Comparison of ENCODE assay signal across 1 cellular context in the genomic region with DNA sequence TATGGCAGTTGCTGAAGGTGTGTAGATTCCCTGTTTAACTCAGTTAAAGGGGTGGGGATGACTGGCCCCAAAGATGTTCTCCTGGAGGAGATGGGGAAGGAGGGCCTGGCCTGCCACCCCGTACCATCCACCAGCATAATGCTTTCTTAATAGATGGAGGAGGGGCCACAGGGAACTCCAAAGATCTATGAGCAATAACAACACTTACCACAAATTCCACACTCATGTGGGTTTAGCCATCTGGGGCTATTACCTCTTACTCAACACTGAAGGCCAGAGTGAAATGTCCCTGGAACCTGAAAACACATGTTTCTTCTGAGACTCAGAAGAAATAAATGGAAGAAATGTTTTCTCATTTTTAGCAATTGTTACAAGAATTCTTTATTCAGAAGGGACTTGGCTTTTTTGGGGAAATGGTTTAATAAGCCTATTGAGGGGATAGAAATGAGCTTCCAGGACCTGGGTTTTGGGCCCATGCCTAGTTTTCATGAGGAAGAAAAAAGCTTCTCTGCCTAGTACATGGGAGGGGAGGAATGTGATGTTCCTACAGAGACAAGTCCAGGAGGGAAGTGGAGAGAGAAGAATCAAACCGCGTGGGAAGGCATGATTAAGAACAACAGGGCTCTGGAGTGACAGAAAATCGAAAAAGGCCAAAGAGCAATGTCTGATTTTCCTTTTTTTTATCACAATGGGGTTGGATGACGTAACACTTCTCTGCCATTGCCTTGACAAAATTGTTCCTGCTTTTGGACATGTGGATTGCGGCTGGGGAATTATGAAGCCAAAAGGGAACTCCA.
TF ChIP-seq lines count a peak whose summit lies in the region.

No MANE protein-coding gene starts in this region.

TF ChIP-seq in H1, 55 proteins besides CTCF, POLR2A, EP300 and RAD21 (continued from another document):
- TF ChIP-seq, protein P1, sequence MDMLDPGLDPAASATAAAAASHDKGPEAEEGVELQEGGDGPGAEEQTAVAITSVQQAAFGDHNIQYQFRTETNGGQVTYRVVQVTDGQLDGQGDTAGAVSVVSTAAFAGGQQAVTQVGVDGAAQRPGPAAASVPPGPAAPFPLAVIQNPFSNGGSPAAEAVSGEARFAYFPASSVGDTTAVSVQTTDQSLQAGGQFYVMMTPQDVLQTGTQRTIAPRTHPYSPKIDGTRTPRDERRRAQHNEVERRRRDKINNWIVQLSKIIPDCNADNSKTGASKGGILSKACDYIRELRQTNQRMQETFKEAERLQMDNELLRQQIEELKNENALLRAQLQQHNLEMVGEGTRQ (IDR thresholded peaks at IDR 0.05; ENCODE audit: low read length), result no peak
- TF ChIP-seq ASH2L (IDR thresholded peaks at IDR 0.05; ENCODE audit: low read length) (no peak), BACH1 (IDR thresholded peaks at IDR 0.05; ENCODE audit: low read length) (no peak), KDM1A (IDR thresholded peaks at IDR 0.05; ENCODE audit: borderline replicate concordance, low read length) (no peak), CBX5 (IDR thresholded peaks at IDR 0.05; ENCODE audit: low read depth, low read length) (no peak), JUND (IDR thresholded peaks at IDR 0.05; ENCODE audit: low read length) (no peak), CBX8 (IDR thresholded peaks at IDR 0.05; ENCODE audit: borderline replicate concordance, low read depth, low read length) (no peak), TAF7 (optimal IDR thresholded peaks at IDR 0.05; ENCODE audit: borderline replicate concordance, low read depth, low read length) (no peak), MAFK (IDR thresholded peaks at IDR 0.05; ENCODE audit: low read depth, low read length) (no peak), RXRA (IDR thresholded peaks at IDR 0.05; ENCODE audit: insufficient read depth, low read depth, low read length) (no peak)
- TF ChIP-seq, protein P2, sequence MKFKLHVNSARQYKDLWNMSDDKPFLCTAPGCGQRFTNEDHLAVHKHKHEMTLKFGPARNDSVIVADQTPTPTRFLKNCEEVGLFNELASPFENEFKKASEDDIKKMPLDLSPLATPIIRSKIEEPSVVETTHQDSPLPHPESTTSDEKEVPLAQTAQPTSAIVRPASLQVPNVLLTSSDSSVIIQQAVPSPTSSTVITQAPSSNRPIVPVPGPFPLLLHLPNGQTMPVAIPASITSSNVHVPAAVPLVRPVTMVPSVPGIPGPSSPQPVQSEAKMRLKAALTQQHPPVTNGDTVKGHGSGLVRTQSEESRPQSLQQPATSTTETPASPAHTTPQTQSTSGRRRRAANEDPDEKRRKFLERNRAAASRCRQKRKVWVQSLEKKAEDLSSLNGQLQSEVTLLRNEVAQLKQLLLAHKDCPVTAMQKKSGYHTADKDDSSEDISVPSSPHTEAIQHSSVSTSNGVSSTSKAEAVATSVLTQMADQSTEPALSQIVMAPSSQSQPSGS (IDR thresholded peaks at IDR 0.05; ENCODE audit: low read length), result no peak
